ENCODE assay signal across 1 cellular context in the genomic region with DNA sequence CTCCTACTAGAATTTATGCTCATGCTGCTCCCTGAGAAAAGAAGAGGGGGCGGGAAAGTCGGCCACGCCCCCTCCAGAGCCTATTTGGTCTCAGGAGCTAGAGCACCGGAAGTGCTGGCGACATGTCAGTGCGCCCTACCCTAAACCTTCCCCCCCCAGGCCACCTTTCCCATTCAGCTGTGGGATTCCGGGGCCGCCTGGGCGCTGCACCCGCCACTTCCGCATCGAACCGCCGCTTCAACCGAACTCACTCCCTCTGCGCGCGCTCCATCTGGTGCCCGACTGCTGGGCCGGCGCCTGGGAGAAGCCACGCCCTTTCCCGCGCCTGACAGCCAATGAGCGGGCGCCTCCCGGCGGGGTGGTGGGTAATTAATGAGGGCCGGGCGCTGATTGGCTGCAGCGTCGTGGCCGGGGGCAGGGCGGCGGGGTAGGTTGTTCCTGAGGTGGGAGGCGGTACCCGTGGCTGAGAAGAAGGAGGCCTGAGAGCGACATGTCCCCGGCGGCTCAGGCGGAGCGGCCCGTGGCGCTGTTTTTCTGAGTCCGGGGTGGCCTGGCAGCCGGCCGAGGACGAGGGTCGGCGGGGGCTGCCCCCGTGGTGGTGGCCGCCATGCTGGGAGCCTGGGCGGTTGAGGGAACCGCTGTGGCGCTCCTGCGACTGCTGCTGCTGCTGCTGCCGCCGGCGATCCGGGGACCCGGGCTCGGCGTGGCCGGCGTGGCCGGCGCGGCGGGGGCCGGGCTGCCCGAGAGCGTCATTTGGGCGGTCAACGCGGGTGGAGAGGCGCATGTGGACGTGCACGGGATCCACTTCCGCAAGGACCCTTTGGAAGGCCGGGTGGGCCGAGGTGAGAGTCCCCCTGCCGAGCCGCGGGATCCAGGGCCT.
TF ChIP-seq lines count a peak whose summit lies in the region.

MLEC (plus strand) TSS at position 460 of the 880 bp plus-strand sequence; CDS start at position 608, 148 bp downstream.

TF ChIP-seq in K562, 482 proteins besides CTCF, POLR2A, EP300 and RAD21 (continued from another document and continues in another):
- TF ChIP-seq SIRT6 (IDR thresholded peaks at IDR 0.05; ENCODE audit: low read depth, low read length) (no peak), TAF1 (IDR thresholded peaks at IDR 0.05; ENCODE audit: control insufficient read depth, extremely low read depth, insufficient read depth, low read length, severe bottlenecking) (peak; percentile 59), CTBP1 (IDR thresholded peaks at IDR 0.05; ENCODE audit: borderline replicate concordance) (peak; percentile 89; the same call in 1 of the 2 replicates), SAP30 (IDR thresholded peaks at IDR 0.05; ENCODE audit: borderline replicate concordance, insufficient read depth, low read depth, low read length, poor library complexity, severe bottlenecking) (peak; percentile 65), SMAD1 (IDR thresholded peaks at IDR 0.05; ENCODE audit: low read depth, low read length, partially characterized antibody) (no peak), JUNB (CRISPR knock-in tag; conservative IDR thresholded peaks at IDR 0.05) (no peak), CBX5 (IDR thresholded peaks at IDR 0.05; ENCODE audit: borderline replicate concordance, low read depth) (peak; percentile 68; the same call in 1 of the 2 replicates), EWSR1 (IDR thresholded peaks at IDR 0.05; ENCODE audit: borderline replicate concordance, low read depth, partially characterized antibody) (no peak), ZFP30 (CRISPR knock-in tag; IDR thresholded peaks at IDR 0.05; ENCODE audit: borderline replicate concordance) (no peak), ZFPM2 (CRISPR knock-in tag; IDR thresholded peaks at IDR 0.05) (no peak), CCNT2 (IDR thresholded peaks at IDR 0.05; ENCODE audit: borderline replicate concordance, extremely low read depth, insufficient read length, low read depth, low read length) (peak; percentile 26), ZBTB40 (IDR thresholded peaks at IDR 0.05) (peak; percentile 99), ZBTB40 (CRISPR knock-in tag; IDR thresholded peaks at IDR 0.05) (no peak), SMC3 (conservative IDR thresholded peaks at IDR 0.05; ENCODE audit: insufficient read depth, low read depth, low read length) (no peak; the same call in 1 of the 2 replicates), ESRRA (IDR thresholded peaks at IDR 0.05; ENCODE audit: borderline replicate concordance, low read depth) (peak; percentile 80; the same call in 1 of the 2 replicates), ZFP36 (IDR thresholded peaks at IDR 0.05; ENCODE audit: low read depth, low read length, partially characterized antibody) (peak; percentile 5), SREBF1 (IDR thresholded peaks at IDR 0.05; ENCODE audit: borderline replicate concordance, low read depth, low read length) (peak; percentile 24; the same call in 1 of the 2 replicates), NCOA1 (IDR thresholded peaks at IDR 0.05; ENCODE audit: low read depth) (peak; percentile 99), CLOCK (CRISPR knock-in tag; IDR thresholded peaks at IDR 0.05; ENCODE audit: borderline replicate concordance) (no peak), JUND (IDR thresholded peaks at IDR 0.05; ENCODE audit: borderline replicate concordance, low read depth, low read length) (0 out of 2 replicates have a peak, but pooled peaks have one; percentile 2), JUND (tag; IDR thresholded peaks at IDR 0.05; ENCODE audit: borderline replicate concordance, low read depth, low read length) (peak; percentile 54; the same call in 1 of the 3 replicates), PHB (CRISPR knock-in tag; IDR thresholded peaks at IDR 0.05) (0 out of 2 replicates have a peak, but pooled peaks have one; percentile 22), SUPT5H (IDR thresholded peaks at IDR 0.05) (peak; percentile 73), TOE1 (IDR thresholded peaks at IDR 0.05; ENCODE audit: borderline replicate concordance) (peak; percentile 72; the same call in 1 of the 2 replicates), TOE1 (CRISPR knock-in tag; IDR thresholded peaks at IDR 0.05; ENCODE audit: borderline replicate concordance, low read depth) (no peak), NEUROD1 (IDR thresholded peaks at IDR 0.05; ENCODE audit: borderline replicate concordance, low read depth, low read length, partially characterized antibody) (peak; percentile 85), ZFX (CRISPR knock-in tag; IDR thresholded peaks at IDR 0.05) (peak; percentile 52), ATF1 (CRISPR knock-in tag; IDR thresholded peaks at IDR 0.05) (no peak), ATF1 (tag; IDR thresholded peaks at IDR 0.05) (peak; percentile 83), CC2D1A (IDR thresholded peaks at IDR 0.05) (peak; percentile 56), OTX1 (CRISPR knock-in tag; IDR thresholded peaks at IDR 0.05) (no peak), CBX3 (IDR thresholded peaks at IDR 0.05; ENCODE audit: borderline replicate concordance in 1 of 2, low read length in 2 of 2) (peak in 1 of 2 experiments; percentile 83; a peak in 1 of 3 replicates), HDAC2 (IDR thresholded peaks at IDR 0.05) (peak; percentile 30; the same call in 1 of the 2 replicates), ARID1B (IDR thresholded peaks at IDR 0.05) (peak; percentile 28; the same call in 1 of the 2 replicates), NR2C1 (IDR thresholded peaks at IDR 0.05) (peak; percentile 74; the same call in 1 of the 2 replicates), NR2C1 (tag; IDR thresholded peaks at IDR 0.05) (peak; percentile 91), MTA3 (IDR thresholded peaks at IDR 0.05; ENCODE audit: borderline replicate concordance) (peak; percentile 56; the same call in 1 of the 2 replicates), YY1 (IDR thresholded peaks at IDR 0.05; ENCODE audit: borderline replicate concordance in 1 of 3, control insufficient read depth in 1 of 3, extremely low read depth in 1 of 3, insufficient read depth in 3 of 3, insufficient read length in 1 of 3, insufficient replicate concordance in 2 of 3, low read depth in 1 of 3, low read length in 2 of 3) (peak in 2 of 3 experiments; percentile 56 to 77), ESRRB (CRISPR knock-in tag; IDR thresholded peaks at IDR 0.05; ENCODE audit: borderline replicate concordance) (peak; percentile 29; the same call in 1 of the 2 replicates)
- TF ChIP-seq, protein P1, sequence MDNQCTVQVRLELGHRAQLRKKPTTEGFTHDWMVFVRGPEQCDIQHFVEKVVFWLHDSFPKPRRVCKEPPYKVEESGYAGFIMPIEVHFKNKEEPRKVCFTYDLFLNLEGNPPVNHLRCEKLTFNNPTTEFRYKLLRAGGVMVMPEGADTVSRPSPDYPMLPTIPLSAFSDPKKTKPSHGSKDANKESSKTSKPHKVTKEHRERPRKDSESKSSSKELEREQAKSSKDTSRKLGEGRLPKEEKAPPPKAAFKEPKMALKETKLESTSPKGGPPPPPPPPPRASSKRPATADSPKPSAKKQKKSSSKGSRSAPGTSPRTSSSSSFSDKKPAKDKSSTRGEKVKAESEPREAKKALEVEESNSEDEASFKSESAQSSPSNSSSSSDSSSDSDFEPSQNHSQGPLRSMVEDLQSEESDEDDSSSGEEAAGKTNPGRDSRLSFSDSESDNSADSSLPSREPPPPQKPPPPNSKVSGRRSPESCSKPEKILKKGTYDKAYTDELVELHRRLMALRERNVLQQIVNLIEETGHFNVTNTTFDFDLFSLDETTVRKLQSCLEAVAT (IDR thresholded peaks at IDR 0.05) = peak; percentile 40 to 43; a peak in 1 of 4 replicates
- TF ChIP-seq, protein P2, sequence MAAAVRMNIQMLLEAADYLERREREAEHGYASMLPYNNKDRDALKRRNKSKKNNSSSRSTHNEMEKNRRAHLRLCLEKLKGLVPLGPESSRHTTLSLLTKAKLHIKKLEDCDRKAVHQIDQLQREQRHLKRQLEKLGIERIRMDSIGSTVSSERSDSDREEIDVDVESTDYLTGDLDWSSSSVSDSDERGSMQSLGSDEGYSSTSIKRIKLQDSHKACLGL (CRISPR knock-in tag; IDR thresholded peaks at IDR 0.05; ENCODE audit: borderline replicate concordance, poor library complexity, severe bottlenecking) = peak; percentile 48
- TF ChIP-seq, protein P3, sequence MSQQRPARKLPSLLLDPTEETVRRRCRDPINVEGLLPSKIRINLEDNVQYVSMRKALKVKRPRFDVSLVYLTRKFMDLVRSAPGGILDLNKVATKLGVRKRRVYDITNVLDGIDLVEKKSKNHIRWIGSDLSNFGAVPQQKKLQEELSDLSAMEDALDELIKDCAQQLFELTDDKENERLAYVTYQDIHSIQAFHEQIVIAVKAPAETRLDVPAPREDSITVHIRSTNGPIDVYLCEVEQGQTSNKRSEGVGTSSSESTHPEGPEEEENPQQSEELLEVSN (IDR thresholded peaks at IDR 0.05; ENCODE audit: borderline replicate concordance in 1 of 2, extremely low read depth in 1 of 2, insufficient read depth in 1 of 2, insufficient read length in 1 of 2, low read depth in 1 of 2, low read length in 1 of 2, poor library complexity in 1 of 2, severe bottlenecking in 1 of 2) = peak in 1 of 2 experiments; percentile 52
- TF ChIP-seq, protein P4, sequence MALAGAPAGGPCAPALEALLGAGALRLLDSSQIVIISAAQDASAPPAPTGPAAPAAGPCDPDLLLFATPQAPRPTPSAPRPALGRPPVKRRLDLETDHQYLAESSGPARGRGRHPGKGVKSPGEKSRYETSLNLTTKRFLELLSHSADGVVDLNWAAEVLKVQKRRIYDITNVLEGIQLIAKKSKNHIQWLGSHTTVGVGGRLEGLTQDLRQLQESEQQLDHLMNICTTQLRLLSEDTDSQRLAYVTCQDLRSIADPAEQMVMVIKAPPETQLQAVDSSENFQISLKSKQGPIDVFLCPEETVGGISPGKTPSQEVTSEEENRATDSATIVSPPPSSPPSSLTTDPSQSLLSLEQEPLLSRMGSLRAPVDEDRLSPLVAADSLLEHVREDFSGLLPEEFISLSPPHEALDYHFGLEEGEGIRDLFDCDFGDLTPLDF (CRISPR knock-in tag; IDR thresholded peaks at IDR 0.05) = peak; percentile 81
